11 cellular contexts compared by ENCODE assay signal in genomic region chr2:105144941-105145300, GRCh38.
DNase-seq lines count a peak whose midpoint lies in the region; ATAC-seq, FAIRE-seq and TF ChIP-seq lines count a peak whose summit lies in the region.
"Had no signal": no experiment of that assay in that cellular context is flagged by ENCODE, and none has a peak within 500 bp of the region (broad histone marks: within the 10 kb centered on the region; RNA-seq: fewer than 3 reads in every experiment).

No MANE protein-coding gene starts in this region.

- H3K36me3 Mint-ChIP-seq in activated CD4-positive, alpha-beta T cell treated with anti-CD3 and anti-CD28 coated beads, Interleukin-2, amount 10 ng/mL, durations not matched to agents 7 days and 5 days (ENCODE audit: low read depth) = no peaks in the 10 kb centered on the region
- H3K36me3 Mint-ChIP-seq in astrocyte (ENCODE audit: low read depth, unreplicated experiment) = peaks cover 7% of the 10 kb centered on the region
- H3K36me3 Mint-ChIP-seq in stimulated activated memory B cell treated with anti-CD40 and anti-IgM and Interleukin-4, amounts not matched to agents 10 μg/mL and 1 μg/mL and 100 μg/mL, for 72 hours = peaks cover 21% of the 10 kb centered on the region

- no peak for TF ChIP-seq CTCF in astrocyte (IDR thresholded peaks at IDR 0.05; ENCODE audit: insufficient read depth, low read depth, low read length)

- no peak for FAIRE-seq in astrocyte (lab: Jason Lieb, UNC)

- H2AFZ ChIP-seq in astrocyte (ENCODE audit: low read depth, low read length) = no peak overlapping the region

- peak overlapping the region; percentile 78 for H3K4me3 Mint-ChIP-seq in activated CD4-positive, alpha-beta T cell treated with anti-CD3 and anti-CD28 coated beads, Interleukin-2, amount 10 ng/mL, durations not matched to agents 7 days and 5 days
- peak overlapping the region; percentile 87 for H3K4me3 Mint-ChIP-seq in astrocyte (ENCODE audit: unreplicated experiment)
- peak overlapping the region; percentile 79 for H3K4me3 Mint-ChIP-seq in stimulated activated memory B cell treated with anti-CD40 and anti-IgM and Interleukin-4, amounts not matched to agents 10 μg/mL and 1 μg/mL and 100 μg/mL, for 72 hours

- no peak overlapping the region for H3K9ac ChIP-seq in astrocyte (ENCODE audit: low read length)

- no peaks in the 10 kb centered on the region for H3K36me3 ChIP-seq in astrocyte (ENCODE audit: insufficient read depth, low read length)

- H3K4me1 ChIP-seq in astrocyte (ENCODE audit: insufficient read depth, low read length) = peaks cover 4% of the 10 kb centered on the region

- H3K27me3 ChIP-seq in astrocyte (ENCODE audit: insufficient read depth, low read length) = peaks cover 8% of the 10 kb centered on the region

- H3K27ac Mint-ChIP-seq in activated CD4-positive, alpha-beta T cell treated with anti-CD3 and anti-CD28 coated beads, Interleukin-2, amount 10 ng/mL, durations not matched to agents 7 days and 5 days = peak overlapping the region; percentile 48
- H3K27ac Mint-ChIP-seq in astrocyte (ENCODE audit: unreplicated experiment) = no peak overlapping the region
- peak overlapping the region; percentile 53 for H3K27ac Mint-ChIP-seq in stimulated activated memory B cell treated with anti-CD40 and anti-IgM and Interleukin-4, amounts not matched to agents 10 μg/mL and 1 μg/mL and 100 μg/mL, for 72 hours

- H3K9me3 Mint-ChIP-seq in activated CD4-positive, alpha-beta T cell treated with anti-CD3 and anti-CD28 coated beads, Interleukin-2, amount 10 ng/mL, durations not matched to agents 7 days and 5 days = no peaks in the 10 kb centered on the region
- H3K9me3 Mint-ChIP-seq in astrocyte (ENCODE audit: unreplicated experiment) = no peaks in the 10 kb centered on the region
- peaks cover 4% of the 10 kb centered on the region for H3K9me3 Mint-ChIP-seq in stimulated activated memory B cell treated with anti-CD40 and anti-IgM and Interleukin-4, amounts not matched to agents 10 μg/mL and 1 μg/mL and 100 μg/mL, for 72 hours

- H3K4me3 ChIP-seq in astrocyte (ENCODE audit: insufficient read depth, low read depth, low read length) = no peak overlapping the region

- H4K20me1 ChIP-seq in astrocyte (ENCODE audit: insufficient read depth, low read length) = no peaks in the 10 kb centered on the region

- DNase-seq in activated CD4-positive, alpha-beta T cell treated with anti-CD3 and anti-CD28 coated beads, Interleukin-2, amount 10 ng/mL, durations not matched to agents 7 days and 5 days = no peak
- DNase-seq in activated CD4-positive, alpha-beta T cell treated with anti-CD3 and anti-CD28 coated beads for 4 hours = no peak
- no peak for DNase-seq in astrocyte (ENCODE audit: low read depth)
- no peak for DNase-seq in LoVo (ENCODE audit: low spot score)
- no peak for DNase-seq in DMS79 treated with DMSO at 0.1 percent for 48 hours (lab: John Stamatoyannopoulos, UW)
- DNase-seq: dermis blood vessel endothelial cell, NCI-H146, RPMI8226 had no signal

- peak; percentile 78 for ATAC-seq in HG02938 (IDR thresholded peaks at IDR 0.05; ENCODE audit: unreplicated experiment)
- peak; percentile 40 for ATAC-seq in stimulated activated memory B cell treated with anti-CD40 and anti-IgM and Interleukin-4, amounts not matched to agents 10 μg/mL and 1 μg/mL and 100 μg/mL, for 72 hours
- no peak for ATAC-seq in HG02840 (IDR thresholded peaks at IDR 0.05; ENCODE audit: low FRiP score, unreplicated experiment)

- no peaks in the 10 kb centered on the region for H3K9me3 ChIP-seq in astrocyte (ENCODE audit: insufficient read depth, low read depth, low read length)

- peaks cover 12% of the 10 kb centered on the region for H3K4me1 Mint-ChIP-seq in activated CD4-positive, alpha-beta T cell treated with anti-CD3 and anti-CD28 coated beads, Interleukin-2, amount 10 ng/mL, durations not matched to agents 7 days and 5 days
- peaks cover 6% of the 10 kb centered on the region for H3K4me1 Mint-ChIP-seq in astrocyte (ENCODE audit: low read depth, unreplicated experiment)
- H3K4me1 Mint-ChIP-seq in stimulated activated memory B cell treated with anti-CD40 and anti-IgM and Interleukin-4, amounts not matched to agents 10 μg/mL and 1 μg/mL and 100 μg/mL, for 72 hours = peaks cover 39% of the 10 kb centered on the region

- peak overlapping the region; percentile 88 for H3K4me2 ChIP-seq in astrocyte (ENCODE audit: low read length)

- POLR2A ChIA-PET in activated CD4-positive, alpha-beta T cell treated with anti-CD3 and anti-CD28 coated beads, Interleukin-2, amount 10 ng/mL, durations not matched to agents 7 days and 5 days (lab: Charles Lee) = no interaction called here

- CTCF ChIA-PET in activated CD4-positive, alpha-beta T cell treated with anti-CD3 and anti-CD28 coated beads, Interleukin-2, amount 10 ng/mL, durations not matched to agents 7 days and 5 days (lab: Charles Lee) = interaction anchor here (1.3 to 1.7 kb wide), 2 partner anchors 11 to 24 kb away, joined by 3 to 5 read pairs; no protein-coding TSS in a partner anchor

- no peaks in the 10 kb centered on the region for H3K79me2 ChIP-seq in astrocyte (ENCODE audit: insufficient read depth, low read length)

- H3K27me3 Mint-ChIP-seq in activated CD4-positive, alpha-beta T cell treated with anti-CD3 and anti-CD28 coated beads, Interleukin-2, amount 10 ng/mL, durations not matched to agents 7 days and 5 days = peaks cover 49% of the 10 kb centered on the region
- peaks cover 30% of the 10 kb centered on the region for H3K27me3 Mint-ChIP-seq in astrocyte (ENCODE audit: low read depth, unreplicated experiment)
- H3K27me3 Mint-ChIP-seq in stimulated activated memory B cell treated with anti-CD40 and anti-IgM and Interleukin-4, amounts not matched to agents 10 μg/mL and 1 μg/mL and 100 μg/mL, for 72 hours = no peaks in the 10 kb centered on the region

- no peak overlapping the region for H3K27ac ChIP-seq in astrocyte (ENCODE audit: low read depth, low read length)
